In the genomic region with DNA sequence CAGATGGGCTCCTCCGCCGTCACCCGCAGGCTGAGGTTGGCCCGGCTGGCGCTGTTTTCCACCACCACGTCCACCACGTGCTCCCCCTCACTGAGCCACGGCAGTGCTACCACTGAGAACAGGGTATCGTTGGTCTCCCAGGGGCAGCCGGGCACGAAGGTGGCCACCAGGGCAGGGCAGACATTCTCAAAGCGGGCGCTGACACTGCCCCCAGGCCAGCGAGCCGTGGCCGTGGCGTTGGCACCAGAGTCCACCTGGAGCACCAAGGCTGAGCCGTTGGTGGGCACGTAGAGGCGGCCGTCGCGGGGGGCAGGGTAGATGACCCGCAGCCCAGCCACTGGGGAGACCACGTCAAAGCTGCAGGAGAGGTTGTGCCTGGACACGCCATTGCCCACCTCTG, we compare ENCODE assay signal across 2 cellular contexts. TPM values are rescaled to one million over a fixed set of nuclear protein-coding genes. Genes with fewer than 3 reads are reported as not detected.
"Had no signal": no experiment of that assay in that cellular context is flagged by ENCODE, and none has a peak within 500 bp of the region (broad histone marks: within the 10 kb centered on the region; RNA-seq: fewer than 3 reads in every experiment).

No MANE protein-coding gene starts in this region.

RNA-seq across cellular contexts. Expression of gene RAB26, which starts 34.2 kb away (rescaled TPM):
- total RNA-seq: activated B cell treated with CpG ODN at 0.5 μM for 24 hours; T-helper 2 cell treated with Interferon-gamma antibody and Interleukin-4, amounts not matched to agents 100 ng/mL and 5 ng/mL, for 36 hours had no signal
